In genomic region chr21:31616216-31616615, GRCh38 we compare ENCODE assay signal across 16 cellular contexts.
"Had no signal": no experiment of that assay in that cellular context is flagged by ENCODE, and none has a peak within 500 bp of the region (broad histone marks: within the 10 kb centered on the region; RNA-seq: fewer than 3 reads in every experiment).

No MANE protein-coding gene starts in this region.

- DNase-seq: cortex of kidney; kidney; mesenchymal stem cell; midbrain; naive thymus-derived CD8-positive, alpha-beta T cell; nephron progenitor cell; nucleus accumbens; psoas muscle; right cardiac atrium; sigmoid colon; stimulated activated CD4-positive, alpha-beta T cell treated with anti-CD3 and anti-CD28 coated beads, Interleukin-2, amount 100 ng/mL, for 24 hours; stimulated activated CD4-positive, alpha-beta T cell treated with anti-CD3 and anti-CD28 coated beads, Interleukin-4, amount 100 ng/mL, for 24 hours; stimulated activated naive CD4-positive, alpha-beta T cell treated with Interleukin-2 at 50 U/mL for 16 hours; stomach; thyroid gland had no signal

- H3K4me1 ChIP-seq: psoas muscle, sigmoid colon, stomach, thyroid gland had no signal

- H3K27ac ChIP-seq: psoas muscle, sigmoid colon, stomach, thyroid gland had no signal

- H3K9me3 ChIP-seq: psoas muscle, sigmoid colon, thyroid gland had no signal

- H3K4me3 ChIP-seq: lung, psoas muscle, sigmoid colon, stomach, thyroid gland had no signal

- H3K27me3 ChIP-seq: sigmoid colon, thyroid gland had no signal

- H3K36me3 ChIP-seq: sigmoid colon, stomach, thyroid gland had no signal
